In the genomic region with DNA sequence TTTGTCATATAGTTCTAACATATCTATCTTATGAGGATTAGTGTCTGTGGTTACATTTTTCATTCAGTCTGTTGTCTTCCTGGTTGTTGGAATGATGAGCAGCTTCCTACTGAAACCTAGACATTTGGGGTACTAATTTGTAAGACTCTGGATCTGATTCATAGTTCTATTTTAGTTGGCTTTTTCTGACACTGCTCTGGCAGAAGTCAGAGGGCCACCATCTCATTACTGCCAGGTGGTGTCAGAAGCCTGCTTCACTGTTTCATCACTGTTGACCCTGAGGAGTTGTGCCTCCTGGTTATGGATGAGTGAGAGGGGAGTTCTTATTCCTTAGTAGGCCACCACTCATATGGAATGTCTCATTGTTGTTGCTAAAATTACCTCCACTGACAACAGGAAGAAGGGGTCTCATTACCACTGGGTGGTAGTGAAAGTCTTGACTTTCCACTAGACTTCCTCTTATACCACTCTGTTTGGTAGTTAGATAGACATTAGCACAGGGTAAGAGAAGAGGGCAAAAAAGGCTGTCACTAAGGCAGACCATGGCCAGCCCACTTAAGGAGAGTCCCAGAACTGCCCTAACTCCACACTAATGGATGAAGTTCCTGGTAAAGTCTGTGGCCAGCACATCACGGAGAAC, we compare ENCODE assay signal across 14 cellular contexts.
DNase-seq lines count a peak whose midpoint lies in the region; ATAC-seq, FAIRE-seq and TF ChIP-seq lines count a peak whose summit lies in the region.
"Had no signal": no experiment of that assay in that cellular context is flagged by ENCODE, and none has a peak within 500 bp of the region (broad histone marks: within the 10 kb centered on the region; RNA-seq: fewer than 3 reads in every experiment).

No MANE protein-coding gene starts in this region.

- DNase-seq in GM18507 (ENCODE audit: extremely low spot score, insufficient read length, low read depth), result no peak
- DNase-seq in GM20000 (ENCODE audit: low spot score), result peak; percentile 18
- no peak for DNase-seq in HFFc6
- no peak for DNase-seq in activated CD8-positive, alpha-beta memory T cell treated with anti-CD3 and anti-CD28 coated beads, Interleukin-2, amount 50 U/mL, for 48 hours
- DNase-seq in GDM1 (lab: John Stamatoyannopoulos, UW), result no peak
- no peak for DNase-seq in NCI-H524 (lab: John Stamatoyannopoulos, UW)
- DNase-seq: activated effector memory CD4-positive, alpha-beta T cell treated with Interleukin-2 at 50 U/mL for 16 hours; AML-193; caudate nucleus; NCI-H524 treated with DMSO at 0.1 percent for 48 hours; stimulated activated CD4-positive, alpha-beta T cell treated with anti-CD3 and anti-CD28 coated beads, Interleukin-4, amount 100 ng/mL, for 1 hour had no signal

- ATAC-seq in HG02884 (IDR thresholded peaks at IDR 0.05; ENCODE audit: unreplicated experiment), result peak; percentile 49
- ATAC-seq in HG03469 (IDR thresholded peaks at IDR 0.05; ENCODE audit: unreplicated experiment), result peak; percentile 43

- H3K9me3 Mint-ChIP-seq in HFFc6, result peaks cover 35% of the 10 kb centered on the region

- H3K27ac Mint-ChIP-seq in HFFc6, result no peak overlapping the region
- H3K27ac Mint-ChIP-seq: mesothelial cell of epicardium had no signal

- TF ChIP-seq CTCF in GM20000 (IDR thresholded peaks at IDR 0.05; ENCODE audit: extremely low read depth, missing control alignments), result no peak
- TF ChIP-seq CTCF in HFFc6 (IDR thresholded peaks at IDR 0.05), result no peak

- H3K4me1 Mint-ChIP-seq in HFFc6 (ENCODE audit: low read depth), result no peaks in the 10 kb centered on the region
- H3K4me1 Mint-ChIP-seq: mesothelial cell of epicardium had no signal

- H3K36me3 Mint-ChIP-seq in HFFc6 (ENCODE audit: low read depth), result peaks cover 5% of the 10 kb centered on the region; the same call in 1 of the 2 replicates
- H3K36me3 Mint-ChIP-seq: mesothelial cell of epicardium had no signal

- FAIRE-seq in GM18507 (lab: Jason Lieb, UNC), result peak; percentile 65

- no peaks in the 10 kb centered on the region for H3K27me3 Mint-ChIP-seq in HFFc6 (ENCODE audit: insufficient read depth)

- no peak overlapping the region for H3K4me3 Mint-ChIP-seq in HFFc6
- H3K4me3 Mint-ChIP-seq: mesothelial cell of epicardium had no signal
